ENCODE assay signal across 28 cellular contexts in the genomic region with DNA sequence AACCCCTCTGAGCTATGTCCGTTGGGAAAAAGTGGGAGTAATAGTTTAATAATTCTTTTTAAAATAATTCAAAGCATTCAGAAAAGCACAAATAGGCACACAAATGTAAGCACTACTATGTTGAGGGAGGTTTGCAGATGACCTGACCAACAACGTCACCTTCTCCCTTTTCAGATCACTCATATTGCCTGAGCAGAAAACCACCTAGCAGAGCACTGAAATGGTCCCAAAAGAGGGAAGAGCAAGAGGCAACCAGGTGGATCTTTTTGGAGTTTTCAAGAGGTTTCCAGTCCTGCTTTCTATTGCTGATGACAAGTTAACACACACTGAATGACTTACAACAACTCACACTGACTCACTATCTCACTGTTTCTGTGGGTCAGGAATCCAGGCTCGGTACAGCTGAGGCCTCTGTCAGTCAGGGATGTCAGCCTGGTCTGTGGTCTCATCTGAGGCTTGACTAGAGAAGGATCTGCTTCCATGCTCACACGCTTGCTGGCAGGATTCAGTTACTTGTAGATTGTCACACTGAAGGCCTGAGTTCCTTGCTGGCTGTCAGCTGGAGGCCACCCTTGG. TPM values are rescaled to one million over a fixed set of nuclear protein-coding genes. Genes with fewer than 3 reads are reported as not detected.
"Had no signal": no experiment of that assay in that cellular context is flagged by ENCODE, and none has a peak within 500 bp of the region (broad histone marks: within the 10 kb centered on the region; RNA-seq: fewer than 3 reads in every experiment).

No MANE protein-coding gene starts in this region.

- H3K27ac ChIP-seq: left ventricle myocardium inferior, pancreas, prostate gland, suprapubic skin, thoracic aorta, tibial artery, upper lobe of right lung had no signal

- H3K9me3 ChIP-seq: pancreas, prostate gland, suprapubic skin, upper lobe of right lung had no signal

- H3K27me3 ChIP-seq: pancreas, suprapubic skin, upper lobe of right lung had no signal

- DNase-seq: hypothalamus; islet precursor cell; left ventricle myocardium inferior; naive thymus-derived CD8-positive, alpha-beta T cell; nucleus accumbens; pancreas; posterior cingulate gyrus; right cardiac atrium; stimulated activated CD4-positive, alpha-beta T cell treated with anti-CD3 and anti-CD28 coated beads, Interleukin-1b, Interleukin-23, amount 100 ng/mL, for 48 hours; stimulated activated CD4-positive, alpha-beta T cell treated with anti-CD3 and anti-CD28 coated beads, Interleukin-2, amount 100 ng/mL, for 48 hours; stimulated activated CD4-positive, alpha-beta T cell treated with anti-CD3 and anti-CD28 coated beads, Interleukin-4, amount 100 ng/mL, for 4 hours; stimulated activated CD8-positive, alpha-beta memory T cell treated with anti-CD3 and anti-CD28 coated beads, Interleukin-4, amount 100 ng/mL, for 48 hours; stimulated activated naive B cell treated with anti-CD40 and anti-IgM and Interleukin-4, amounts not matched to agents 10 μg/mL and 1 μg/mL and 100 μg/mL, for 72 hours; stimulated activated naive CD8-positive, alpha-beta T cell treated with anti-CD3 and anti-CD28 coated beads, Interleukin-15, Interleukin-2, amounts not matched to agents 100 U/mL and 50 U/mL, for 24 hours; tibial artery; trophoblast cell; upper lobe of right lung had no signal

- FAIRE-seq: pancreas had no signal

- H3K4me1 ChIP-seq: left ventricle myocardium inferior, pancreas, prostate gland, suprapubic skin, tibial artery, upper lobe of right lung had no signal

- H3K36me3 ChIP-seq: left ventricle myocardium inferior, pancreas, prostate gland, suprapubic skin, thoracic aorta, tibial artery, upper lobe of right lung had no signal

- H3K4me2 ChIP-seq: smooth muscle cell had no signal

- H3K4me3 ChIP-seq: left ventricle myocardium inferior, lung, pancreas, prostate gland, smooth muscle cell, suprapubic skin, thoracic aorta, tibial artery, upper lobe of right lung had no signal

- ATAC-seq: naive thymus-derived CD8-positive, alpha-beta T cell; right cardiac atrium; stimulated activated naive B cell treated with anti-CD40 and anti-IgM and Interleukin-4, amounts not matched to agents 10 μg/mL and 1 μg/mL and 100 μg/mL, for 72 hours; stimulated activated naive CD8-positive, alpha-beta T cell treated with anti-CD3 and anti-CD28 coated beads, Interleukin-15, Interleukin-2, amounts not matched to agents 100 U/mL and 50 U/mL, for 24 hours; upper lobe of right lung had no signal

RNA-seq across cellular contexts. Expression of gene PGA3, which starts 4.3 kb away (rescaled TPM):
- total RNA-seq: kidney epithelial cell; lung; naive thymus-derived CD8-positive, alpha-beta T cell; neural crest cell; osteoblast; smooth muscle cell; upper lobe of right lung had no signal
- polyA plus RNA-seq: naive thymus-derived CD8-positive, alpha-beta T cell; smooth muscle cell had no signal

RNA-seq across cellular contexts. Expression of gene PGA4, which starts 23.1 kb away (rescaled TPM):
- total RNA-seq: kidney epithelial cell; mucosa of gallbladder; naive thymus-derived CD8-positive, alpha-beta T cell; neural crest cell; osteoblast; prostate gland; smooth muscle cell had no signal
- polyA plus RNA-seq: naive thymus-derived CD8-positive, alpha-beta T cell; smooth muscle cell had no signal

RNA-seq across cellular contexts. Expression of gene PGA5, which starts 41.9 kb away (rescaled TPM):
- total RNA-seq: kidney epithelial cell; left ventricle myocardium inferior; lower leg skin; mucosa of gallbladder; naive thymus-derived CD8-positive, alpha-beta T cell; neural crest cell; osteoblast; prostate gland; skeletal muscle tissue; smooth muscle cell; suprapubic skin; thoracic aorta; upper lobe of right lung had no signal
- polyA plus RNA-seq: naive thymus-derived CD8-positive, alpha-beta T cell had no signal
